Comparison of ENCODE assay signal across 15 cellular contexts in genomic region chr14:50763386-50764007, GRCh38.
DNase-seq lines count a peak whose midpoint lies in the region; ATAC-seq, FAIRE-seq and TF ChIP-seq lines count a peak whose summit lies in the region.
"Had no signal": no experiment of that assay in that cellular context is flagged by ENCODE, and none has a peak within 500 bp of the region (broad histone marks: within the 10 kb centered on the region; RNA-seq: fewer than 3 reads in every experiment).

No MANE protein-coding gene starts in this region.

- no peak overlapping the region for H2AFZ ChIP-seq in GM12878 (ENCODE audit: control insufficient read depth, low read depth, low read length)
- H2AFZ ChIP-seq: GM23338, PC-9 had no signal

- no peak overlapping the region for H3K4me3 ChIP-seq in AG04449 (ENCODE audit: low read depth, low read length)
- H3K4me3 ChIP-seq in GM12878: no peak overlapping the region
- no peak overlapping the region for H3K4me3 ChIP-seq in esophagus squamous epithelium
- H3K4me3 ChIP-seq: GM23338, PC-9 had no signal

- H3K9me3 Mint-ChIP-seq in nephron: no peaks in the 10 kb centered on the region
- H3K9me3 Mint-ChIP-seq: GM23338 had no signal

- in situ Hi-C loops in GM12878 (cut with MboI): no loop called here

- peaks cover 17% of the 10 kb centered on the region for H3K4me1 Mint-ChIP-seq in nephron
- H3K4me1 Mint-ChIP-seq: GM23338 had no signal

- FAIRE-seq in GM12878 (lab: Jason Lieb, UNC): peak; percentile 35
- FAIRE-seq: GM18507 had no signal

- no peaks in the 10 kb centered on the region for H4K20me1 ChIP-seq in GM12878 (ENCODE audit: control insufficient read depth, insufficient read depth)

- TF ChIP-seq EP300 in GM12878 (IDR thresholded peaks at IDR 0.05; ENCODE audit: borderline replicate concordance in 1 of 2, control insufficient read depth in 1 of 2, low read depth in 2 of 2, low read length in 2 of 2): no peak

- H3K27me3 ChIP-seq in GM12878 (replicated peaks in 1 of 2; ENCODE audit: control insufficient read depth in 2 of 2, insufficient read depth in 2 of 2, low read length in 1 of 2) (no peaks in the 10 kb centered on the region), esophagus squamous epithelium (no peaks in the 10 kb centered on the region)

- H3K4me3 Mint-ChIP-seq in nephron: no peak overlapping the region
- H3K4me3 Mint-ChIP-seq: GM23338 had no signal

- SMC1A ChIA-PET in GM12878 (lab: Charles Lee; ENCODE audit: uncharacterized antibody, unreplicated experiment): interaction anchor here (1.0 to 6.4 kb wide), 18 partner anchors 9 to 168 kb away, joined by 3 to 87 read pairs (median 6); no protein-coding TSS in a partner anchor

- no peak for ATAC-seq in GM12878
- ATAC-seq in HG03159 (IDR thresholded peaks at IDR 0.05; ENCODE audit: unreplicated experiment): no peak
- ATAC-seq in GM21515 (IDR thresholded peaks at IDR 0.05; ENCODE audit: unreplicated experiment): no peak
- no peak for ATAC-seq in GM21367 (IDR thresholded peaks at IDR 0.05; ENCODE audit: unreplicated experiment)
- ATAC-seq: GM23338 had no signal

- intact Hi-C loops in GM12878 (cut with micrococcal nuclease; ENCODE audit: unreplicated experiment): loop anchor here (10.0 kb wide), 1 partner anchor 419 kb away; no protein-coding TSS in a partner anchor
- intact Hi-C loops in esophagus squamous epithelium (cut with DNase I): no loop called here

- POLR2A ChIA-PET in AG04449 (lab: Yijun Ruan, JAX): interaction anchor here (0.6 to 2.4 kb wide), 10 partner anchors 9 to 1347 kb away, joined by 3 to 18 read pairs (median 4); partner anchors contain the start of genes NIN and SAV1
- POLR2A ChIA-PET in GM12878 (lab: Charles Lee): interaction anchor here (0.7 to 2.2 kb wide), 4 partner anchors 13 to 28 kb away, joined by 3 to 10 read pairs (median 4); no protein-coding TSS in a partner anchor

- H3K36me3 ChIP-seq in GM12878 (ENCODE audit: control insufficient read depth in 2 of 2, insufficient read depth in 2 of 2, low read length in 1 of 2) (peaks cover 18 to 69% of the 10 kb centered on the region in 2 experiments), esophagus squamous epithelium (peaks cover 2 to 91% (median 10%) of the 10 kb centered on the region in 3 donors)

- TF ChIP-seq CTCF in AG04449 (IDR thresholded peaks at IDR 0.05; ENCODE audit: insufficient read depth, low read length, missing control alignments): no peak
- TF ChIP-seq CTCF in GM12878 (IDR thresholded peaks at IDR 0.05 in 2 of 3, conservative IDR thresholded peaks at IDR 0.05 in 1 of 3; ENCODE audit: control insufficient read depth in 2 of 3, extremely low read depth in 1 of 3, insufficient read depth in 1 of 3, low read depth in 3 of 3, low read length in 3 of 3): no peak
- TF ChIP-seq CTCF in nephron (IDR thresholded peaks at IDR 0.05; ENCODE audit: unreplicated experiment in 3 of 3): no peak
- no peak for TF ChIP-seq CTCF in esophagus squamous epithelium (IDR thresholded peaks at IDR 0.05)

- BruUV-seq in GM12878 (replicated peaks; lab: Mats Ljungman, UMichigan): no TSS peak

- H3K27ac Mint-ChIP-seq in nephron: peak overlapping the region in 2 of 3 experiments; percentile 14 to 29
- H3K27ac Mint-ChIP-seq: GM23338 had no signal

- H3K4me1 ChIP-seq in GM12878 (ENCODE audit: control insufficient read depth, insufficient read depth, low read length) (peaks cover 15% of the 10 kb centered on the region; the same call in 1 of the 2 replicates), esophagus squamous epithelium (no peaks in the 10 kb centered on the region)

- H3K4me2 ChIP-seq in GM12878 (ENCODE audit: control insufficient read depth, insufficient read depth): no peak overlapping the region
- H3K4me2 ChIP-seq: GM23338, PC-9 had no signal

- TF ChIP-seq RAD21 in GM12878 (IDR thresholded peaks at IDR 0.05; ENCODE audit: insufficient read depth, low read depth, low read length): no peak

- DNase-seq in AG04449 (ENCODE audit: low read depth, low spot score) (peak; percentile 94), HS-27A (ENCODE audit: low read depth) (peak; percentile 78), GM12878 (ENCODE audit: low read depth, low spot score) (no peak), esophagus squamous epithelium (lab: John Stamatoyannopoulos, UW) (no peak)
- DNase-seq: activated CD4-positive, CD25-positive, alpha-beta regulatory T cell treated with anti-CD3 and anti-CD28 coated beads, Interleukin-2, amount 50 U/mL, for 72 hours; activated naive CD4-positive, alpha-beta T cell treated with Interleukin-2 at 50 U/mL for 16 hours; NCI-H1105 treated with DMSO at 0.1 percent for 48 hours; stimulated activated naive CD8-positive, alpha-beta T cell treated with anti-CD3 and anti-CD28 coated beads, Interleukin-15, Interleukin-2, amounts not matched to agents 100 U/mL and 50 U/mL, for 24 hours had no signal

- no peaks in the 10 kb centered on the region for H3K27me3 Mint-ChIP-seq in nephron (ENCODE audit: low read depth)

- RAD21 ChIA-PET in GM12878 (lab: Charles Lee; ENCODE audit: unreplicated experiment): interaction anchor here (1.0 to 3.7 kb wide), 14 partner anchors 10 to 202 kb away, joined by 3 to 27 read pairs (median 5); no protein-coding TSS in a partner anchor

- H3K9ac ChIP-seq in GM12878 (ENCODE audit: control insufficient read depth, insufficient read depth, low read length): no peak overlapping the region

- H3K27ac ChIP-seq in GM12878 (ENCODE audit: control insufficient read depth, insufficient read depth) (peak overlapping the region; percentile 65), esophagus squamous epithelium (no peak overlapping the region)
- H3K27ac ChIP-seq: PC-9 had no signal

- no peaks in the 10 kb centered on the region for H3K9me3 ChIP-seq in GM12878 (replicated peaks; ENCODE audit: control insufficient read depth, insufficient read depth, low read length)
- no peaks in the 10 kb centered on the region for H3K9me3 ChIP-seq in esophagus squamous epithelium

- no peaks in the 10 kb centered on the region; the same call in 1 of the 2 replicates for H3K79me2 ChIP-seq in GM12878 (ENCODE audit: control insufficient read depth, insufficient read depth, low read length)

- WGBS in GM12878 (ENCODE audit: insufficient coverage, insufficient replicate concordance, low lambda C conversion rate, missing lambda C conversion rate): 96% methylated on average over 12 of the region's 12 CpGs
- WGBS in esophagus squamous epithelium, 2 donors: 65 to 83% methylated on average over 12 of the region's 12 CpGs

- TF ChIP-seq POLR2A in GM12878 (IDR thresholded peaks at IDR 0.05; ENCODE audit: low read depth, low read length): no peak
- no peak for TF ChIP-seq POLR2A in esophagus squamous epithelium (IDR thresholded peaks at IDR 0.05)

- CTCF ChIA-PET in AG04449 (lab: Yijun Ruan, JAX): interaction anchor here (0.6 to 11.6 kb wide), 10 partner anchors 9 to 914 kb away, joined by 3 to 194 read pairs (median 6); no protein-coding TSS in a partner anchor
- CTCF ChIA-PET in GM12878 (lab: Yijun Ruan, JAX): interaction anchor here (0.6 to 7.1 kb wide), 16 partner anchors 12 to 1260 kb away, joined by 3 to 140 read pairs (median 4); no protein-coding TSS in a partner anchor

- H3K36me3 Mint-ChIP-seq in nephron (ENCODE audit: low read depth): peaks cover 77% of the 10 kb centered on the region

TF ChIP-seq in GM12878, 131 proteins besides CTCF, POLR2A, EP300 and RAD21:
- no peak for TF ChIP-seq STAT3 (IDR thresholded peaks at IDR 0.05; ENCODE audit: low read depth, low read length)

Comparison
In these comparisons a context has a peak if more than half of its experiments do, and no peak if none do; other contexts are left out.
1. DNase-seq: peak in AG04449 (single experiment) and HS-27A (single experiment); none in GM12878 (single experiment) and esophagus squamous epithelium (single experiment).